ENCODE assay signal across 8 cellular contexts in genomic region chr22:39496131-39496838, GRCh38. TPM values are rescaled to one million over a fixed set of nuclear protein-coding genes. Genes with fewer than 3 reads are reported as not detected.
DNase-seq lines count a peak whose midpoint lies in the region; ATAC-seq and TF ChIP-seq lines count a peak whose summit lies in the region.

No MANE protein-coding gene starts in this region.

- H3K36me3 Mint-ChIP-seq in CD14-positive monocyte: no peaks in the 10 kb centered on the region
- H3K36me3 Mint-ChIP-seq in activated T-helper 17 cell treated with anti-CD3 and anti-CD28 coated beads, Interleukin-2, amount 50 U/mL, for 72 hours (ENCODE audit: low read depth): no peaks in the 10 kb centered on the region

- intact Hi-C loops in CD14-positive monocyte (cut with micrococcal nuclease) (no loop called here), upper lobe of right lung (cut with DNase I) (loop anchor here (5.0 kb wide), 1 partner anchor 36 kb away; the partner anchor contains the start of gene RPS19BP1)

- H3K27me3 Mint-ChIP-seq in CD14-positive monocyte (ENCODE audit: low read depth in 3 of 3): peaks cover 3 to 6% (median 5%) of the 10 kb centered on the region in 3 donors
- no peaks in the 10 kb centered on the region for H3K27me3 Mint-ChIP-seq in activated T-helper 17 cell treated with anti-CD3 and anti-CD28 coated beads, Interleukin-2, amount 50 U/mL, for 72 hours

- H3K4me1 ChIP-seq in Peyer's patch: peaks cover 0 to 3% (median 1%) of the 10 kb centered on the region in 4 donors
- H3K4me1 ChIP-seq in foreskin keratinocyte: no peaks in the 10 kb centered on the region
- H3K4me1 ChIP-seq in upper lobe of right lung: peaks cover 25% of the 10 kb centered on the region

- TF ChIP-seq CTCF in CD14-positive monocyte (IDR thresholded peaks at IDR 0.05): peak; percentile 88
- peak; percentile 85 for TF ChIP-seq CTCF in HFF-Myc (IDR thresholded peaks at IDR 0.05; ENCODE audit: low read depth, low read length, missing control alignments)
- TF ChIP-seq CTCF in Peyer's patch (IDR thresholded peaks at IDR 0.05): peak; percentile 62 to 80 (median 76)
- TF ChIP-seq CTCF in foreskin keratinocyte (conservative IDR thresholded peaks at IDR 0.05): peak; percentile 73
- peak; percentile 76 for TF ChIP-seq CTCF in upper lobe of right lung (IDR thresholded peaks at IDR 0.05)

- no peak for TF ChIP-seq POLR2A in Peyer's patch (IDR thresholded peaks at IDR 0.05)

- H3K4me3 ChIP-seq in HFF-Myc (replicated peaks; ENCODE audit: low read depth, low read length) (no peak overlapping the region), Peyer's patch (no peak overlapping the region), upper lobe of right lung (no peak overlapping the region)

- H3K4me3 Mint-ChIP-seq in CD14-positive monocyte: no peak overlapping the region
- H3K4me3 Mint-ChIP-seq in activated T-helper 17 cell treated with anti-CD3 and anti-CD28 coated beads, Interleukin-2, amount 50 U/mL, for 72 hours: no peak overlapping the region

- H3K9me3 ChIP-seq in Peyer's patch (no peaks in the 10 kb centered on the region), upper lobe of right lung (no peaks in the 10 kb centered on the region)

- H3K27ac ChIP-seq in Peyer's patch (peak overlapping the region in 2 of 4 donors; percentile 19 to 37), foreskin keratinocyte (no peak overlapping the region), upper lobe of right lung (no peak overlapping the region)

- peaks cover 33% of the 10 kb centered on the region for H3K4me1 Mint-ChIP-seq in CD14-positive monocyte
- no peaks in the 10 kb centered on the region for H3K4me1 Mint-ChIP-seq in activated T-helper 17 cell treated with anti-CD3 and anti-CD28 coated beads, Interleukin-2, amount 50 U/mL, for 72 hours

- no peaks in the 10 kb centered on the region for H3K9me3 Mint-ChIP-seq in CD14-positive monocyte
- no peaks in the 10 kb centered on the region for H3K9me3 Mint-ChIP-seq in activated T-helper 17 cell treated with anti-CD3 and anti-CD28 coated beads, Interleukin-2, amount 50 U/mL, for 72 hours

- H3K27me3 ChIP-seq in Peyer's patch (no peaks in the 10 kb centered on the region), foreskin keratinocyte (no peaks in the 10 kb centered on the region), upper lobe of right lung (no peaks in the 10 kb centered on the region)

- H3K27ac Mint-ChIP-seq in CD14-positive monocyte: peak overlapping the region; percentile 25 to 92 (median 76)
- H3K27ac Mint-ChIP-seq in activated T-helper 17 cell treated with anti-CD3 and anti-CD28 coated beads, Interleukin-2, amount 50 U/mL, for 72 hours: no peak overlapping the region

- ATAC-seq in activated T-helper 17 cell treated with anti-CD3 and anti-CD28 coated beads, Interleukin-2, amount 50 U/mL, for 72 hours (replicated peaks): peak; percentile 90
- ATAC-seq in foreskin keratinocyte (peak; percentile 70), upper lobe of right lung (peak; percentile 89), HG02571 (IDR thresholded peaks at IDR 0.05; ENCODE audit: unreplicated experiment) (no peak)

- H3K36me3 ChIP-seq in Peyer's patch: no peaks in the 10 kb centered on the region
- no peaks in the 10 kb centered on the region for H3K36me3 ChIP-seq in upper lobe of right lung

- DNase-seq in CD14-positive monocyte (ENCODE audit: low spot score) (peak; percentile 74), HFF-Myc (ENCODE audit: extremely low read depth, low read depth) (no peak), Peyer's patch (peak; percentile 75 to 89 (median 84)), foreskin keratinocyte (no peak), occipital lobe (lab: John Stamatoyannopoulos, UW) (peak; percentile 83), upper lobe of right lung (peak; percentile 85)

RNA-seq across cellular contexts. Expression of gene MIEF1, which starts 5.8 kb away (rescaled TPM):
- polyA plus RNA-seq in CD14-positive monocyte (10 to 100 TPM; 13.3 to 14.0 TPM), foreskin keratinocyte (10.0 and 11.2 TPM in 2 replicates)
- total RNA-seq in Peyer's patch (10 to 100 TPM; 16.5 to 51.0 (median 41.3) TPM), foreskin keratinocyte (27.6 and 28.0 TPM in 2 replicates), occipital lobe (16.1 TPM), upper lobe of right lung (24.3 TPM)
- total RNA-seq in activated T-helper 17 cell treated with anti-CD3 and anti-CD28 coated beads, Interleukin-2, amount 50 U/mL, for 72 hours: 10 to 100 TPM; 34.7 to 54.0 TPM

RNA-seq across cellular contexts. Expression of gene ATF4, which starts 24.1 kb away (rescaled TPM):
- polyA plus RNA-seq in CD14-positive monocyte: 10 to 100 TPM; 55.1 to 59.0 TPM
- total RNA-seq in Peyer's patch: 100 to 1,000 TPM; 222 to 550 (median 280) TPM
- total RNA-seq in activated T-helper 17 cell treated with anti-CD3 and anti-CD28 coated beads, Interleukin-2, amount 50 U/mL, for 72 hours: 100 to 1,000 TPM; 338 to 432 TPM
- total RNA-seq in foreskin keratinocyte: 541 and 610 TPM in 2 replicates
- 662 and 690 TPM in 2 replicates for polyA plus RNA-seq in foreskin keratinocyte
- 90.3 TPM for total RNA-seq in occipital lobe
- 327 TPM for total RNA-seq in upper lobe of right lung

RNA-seq across cellular contexts. Expression of gene RPS19BP1, which starts 36.3 kb away (rescaled TPM):
- polyA plus RNA-seq in CD14-positive monocyte (100 to 1,000 TPM in 1 of 2 donors, 10 to 100 TPM in 1; 73.5 to 106 TPM), foreskin keratinocyte (192 TPM in 2 replicates)
- total RNA-seq in Peyer's patch (100 to 1,000 TPM in 1 of 4 donors, 10 to 100 TPM in 3; 59.4 to 132 (median 93.7) TPM), foreskin keratinocyte (117 and 125 TPM in 2 replicates), occipital lobe (18.9 TPM), upper lobe of right lung (72.5 TPM)
- total RNA-seq in activated T-helper 17 cell treated with anti-CD3 and anti-CD28 coated beads, Interleukin-2, amount 50 U/mL, for 72 hours: 100 to 1,000 TPM in 1 of 2 donors, 10 to 100 TPM in 1; 61.3 to 102 TPM

RNA-seq across cellular contexts. Expression of gene MGAT3, which starts 39.5 kb away (rescaled TPM):
- polyA plus RNA-seq in CD14-positive monocyte (not detected), foreskin keratinocyte (not detected in 2 replicates)
- total RNA-seq in Peyer's patch (10 to 100 TPM in 3 of 4 donors, 1 to 10 TPM in 1; 5.0 to 53.7 (median 49.6) TPM), foreskin keratinocyte (not detected in 2 replicates), occipital lobe (24.8 TPM), upper lobe of right lung (34.8 TPM)
- 1 to 10 TPM; 1.5 to 1.6 TPM for total RNA-seq in activated T-helper 17 cell treated with anti-CD3 and anti-CD28 coated beads, Interleukin-2, amount 50 U/mL, for 72 hours

Comparison
In these comparisons a context has a peak if more than half of its experiments do, and no peak if none do; other contexts are left out.
1. DNase-seq: peak in CD14-positive monocyte (single experiment), Peyer's patch (3 of 3), occipital lobe (single experiment) and upper lobe of right lung (single experiment); none in HFF-Myc (single experiment) and foreskin keratinocyte (0 of 2).
2. Peak in every context shown above with its lines, with median percentiles within 50 percentile points of each other: CTCF ChIP-seq.